Comparison of ENCODE assay signal across 1 cellular context in the genomic region with DNA sequence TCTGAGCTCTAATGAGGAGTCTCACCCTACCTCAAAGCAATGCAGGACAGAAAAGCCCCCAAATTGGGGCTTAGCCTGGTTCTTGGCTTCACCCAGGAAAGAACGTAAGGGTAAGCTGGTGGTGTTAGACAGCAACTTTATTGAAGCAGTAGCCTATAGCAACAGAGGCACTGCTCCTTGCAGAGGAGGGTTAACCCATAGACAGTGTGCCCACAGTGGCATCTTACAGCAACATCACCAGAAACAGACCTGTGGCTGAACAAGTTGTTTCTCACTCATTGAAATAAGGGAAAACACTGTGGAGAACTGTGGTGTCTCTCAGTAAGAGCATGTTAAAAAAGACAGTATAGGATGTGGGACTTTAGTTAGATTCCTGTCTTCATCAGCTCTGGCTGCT.
A peak's percentile ranks its signal among the peaks of the same experiment; 100 is the strongest.
TF ChIP-seq lines count a peak whose summit lies in the region.

No MANE protein-coding gene starts in this region.

TF ChIP-seq in HepG2, 621 proteins besides CTCF, POLR2A, EP300 and RAD21:
- no peak for TF ChIP-seq PAWR (CRISPR knock-in tag; IDR thresholded peaks at IDR 0.05; ENCODE audit: borderline replicate concordance)
- TF ChIP-seq, protein P1, sequence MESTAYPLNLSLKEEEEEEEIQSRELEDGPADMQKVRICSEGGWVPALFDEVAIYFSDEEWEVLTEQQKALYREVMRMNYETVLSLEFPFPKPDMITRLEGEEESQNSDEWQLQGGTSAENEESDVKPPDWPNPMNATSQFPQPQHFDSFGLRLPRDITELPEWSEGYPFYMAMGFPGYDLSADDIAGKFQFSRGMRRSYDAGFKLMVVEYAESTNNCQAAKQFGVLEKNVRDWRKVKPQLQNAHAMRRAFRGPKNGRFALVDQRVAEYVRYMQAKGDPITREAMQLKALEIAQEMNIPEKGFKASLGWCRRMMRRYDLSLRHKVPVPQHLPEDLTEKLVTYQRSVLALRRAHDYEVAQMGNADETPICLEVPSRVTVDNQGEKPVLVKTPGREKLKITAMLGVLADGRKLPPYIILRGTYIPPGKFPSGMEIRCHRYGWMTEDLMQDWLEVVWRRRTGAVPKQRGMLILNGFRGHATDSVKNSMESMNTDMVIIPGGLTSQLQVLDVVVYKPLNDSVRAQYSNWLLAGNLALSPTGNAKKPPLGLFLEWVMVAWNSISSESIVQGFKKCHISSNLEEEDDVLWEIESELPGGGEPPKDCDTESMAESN (CRISPR knock-in tag; conservative IDR thresholded peaks at IDR 0.05): 0 out of 2 replicates have a peak, but pooled peaks have one; percentile 9
- 0 out of 2 replicates have a peak, but pooled peaks have one; percentile 14 for TF ChIP-seq ZFP36L1 (CRISPR knock-in tag; IDR thresholded peaks at IDR 0.05)
- TF ChIP-seq, protein P2, sequence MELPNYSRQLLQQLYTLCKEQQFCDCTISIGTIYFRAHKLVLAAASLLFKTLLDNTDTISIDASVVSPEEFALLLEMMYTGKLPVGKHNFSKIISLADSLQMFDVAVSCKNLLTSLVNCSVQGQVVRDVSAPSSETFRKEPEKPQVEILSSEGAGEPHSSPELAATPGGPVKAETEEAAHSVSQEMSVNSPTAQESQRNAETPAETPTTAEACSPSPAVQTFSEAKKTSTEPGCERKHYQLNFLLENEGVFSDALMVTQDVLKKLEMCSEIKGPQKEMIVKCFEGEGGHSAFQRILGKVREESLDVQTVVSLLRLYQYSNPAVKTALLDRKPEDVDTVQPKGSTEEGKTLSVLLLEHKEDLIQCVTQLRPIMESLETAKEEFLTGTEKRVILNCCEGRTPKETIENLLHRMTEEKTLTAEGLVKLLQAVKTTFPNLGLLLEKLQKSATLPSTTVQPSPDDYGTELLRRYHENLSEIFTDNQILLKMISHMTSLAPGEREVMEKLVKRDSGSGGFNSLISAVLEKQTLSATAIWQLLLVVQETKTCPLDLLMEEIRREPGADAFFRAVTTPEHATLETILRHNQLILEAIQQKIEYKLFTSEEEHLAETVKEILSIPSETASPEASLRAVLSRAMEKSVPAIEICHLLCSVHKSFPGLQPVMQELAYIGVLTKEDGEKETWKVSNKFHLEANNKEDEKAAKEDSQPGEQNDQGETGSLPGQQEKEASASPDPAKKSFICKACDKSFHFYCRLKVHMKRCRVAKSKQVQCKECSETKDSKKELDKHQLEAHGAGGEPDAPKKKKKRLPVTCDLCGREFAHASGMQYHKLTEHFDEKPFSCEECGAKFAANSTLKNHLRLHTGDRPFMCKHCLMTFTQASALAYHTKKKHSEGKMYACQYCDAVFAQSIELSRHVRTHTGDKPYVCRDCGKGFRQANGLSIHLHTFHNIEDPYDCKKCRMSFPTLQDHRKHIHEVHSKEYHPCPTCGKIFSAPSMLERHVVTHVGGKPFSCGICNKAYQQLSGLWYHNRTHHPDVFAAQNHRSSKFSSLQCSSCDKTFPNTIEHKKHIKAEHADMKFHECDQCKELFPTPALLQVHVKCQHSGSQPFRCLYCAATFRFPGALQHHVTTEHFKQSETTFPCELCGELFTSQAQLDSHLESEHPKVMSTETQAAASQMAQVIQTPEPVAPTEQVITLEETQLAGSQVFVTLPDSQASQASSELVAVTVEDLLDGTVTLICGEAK (IDR thresholded peaks at IDR 0.05): no peak
- TF ChIP-seq, protein P2 (CRISPR knock-in tag; IDR thresholded peaks at IDR 0.05): peak; percentile 45; the same call in 1 of the 2 replicates
- 0 out of 2 replicates have a peak, but pooled peaks have one; percentile 11 for TF ChIP-seq ZNF430 (CRISPR knock-in tag; IDR thresholded peaks at IDR 0.05)
- no peak for TF ChIP-seq ZNF619 (CRISPR knock-in tag; IDR thresholded peaks at IDR 0.05)
- 0 out of 2 replicates have a peak, but pooled peaks have one; percentile 9 for TF ChIP-seq ELF4 (CRISPR knock-in tag; IDR thresholded peaks at IDR 0.05; ENCODE audit: borderline replicate concordance)
- 0 out of 2 replicates have a peak, but pooled peaks have one; percentile 11 for TF ChIP-seq ZBTB42 (CRISPR knock-in tag; IDR thresholded peaks at IDR 0.05)
- TF ChIP-seq KMT2A (CRISPR knock-in tag; IDR thresholded peaks at IDR 0.05): 0 out of 2 replicates have a peak, but pooled peaks have one; percentile 4
